ENCODE assay signal across 2 cellular contexts in genomic region chr10:126255313-126255712, GRCh38.
TF ChIP-seq lines count a peak whose summit lies in the region.

No MANE protein-coding gene starts in this region.

TF ChIP-seq in HepG2, 621 proteins besides CTCF, POLR2A, EP300 and RAD21:
- TF ChIP-seq ATRX (CRISPR knock-in tag; IDR thresholded peaks at IDR 0.05; ENCODE audit: borderline replicate concordance) = no peak
- peak; percentile 84 for TF ChIP-seq ATF7 (IDR thresholded peaks at IDR 0.05)
- no peak for TF ChIP-seq ATF7 (CRISPR knock-in tag; IDR thresholded peaks at IDR 0.05)
- TF ChIP-seq SP4 (CRISPR knock-in tag; IDR thresholded peaks at IDR 0.05) = no peak
- peak; percentile 47; the same call in 1 of the 2 replicates for TF ChIP-seq CREB1 (IDR thresholded peaks at IDR 0.05)
- TF ChIP-seq CREB1 (CRISPR knock-in tag; IDR thresholded peaks at IDR 0.05) = no peak
- TF ChIP-seq ADNP (CRISPR knock-in tag; IDR thresholded peaks at IDR 0.05) = no peak
- no peak for TF ChIP-seq HIVEP1 (CRISPR knock-in tag; IDR thresholded peaks at IDR 0.05)
TF ChIP-seq in HepG2: peak in this region for 2.

TF ChIP-seq in K562, 482 proteins besides CTCF, POLR2A, EP300 and RAD21:
- TF ChIP-seq CBFA2T2 (conservative IDR thresholded peaks at IDR 0.05) (no peak), ATF3 (IDR thresholded peaks at IDR 0.05) (0 out of 2 replicates have a peak, but pooled peaks have one; percentile 10), ATF3 (CRISPR knock-in tag; conservative IDR thresholded peaks at IDR 0.05) (no peak)
